26 cellular contexts compared by ENCODE assay signal in genomic region chr17:15133826-15134225, GRCh38.
DNase-seq lines count a peak whose midpoint lies in the region; ATAC-seq, FAIRE-seq and TF ChIP-seq lines count a peak whose summit lies in the region.
"Had no signal": no experiment of that assay in that cellular context is flagged by ENCODE, and none has a peak within 500 bp of the region (broad histone marks: within the 10 kb centered on the region; RNA-seq: fewer than 3 reads in every experiment).

No MANE protein-coding gene starts in this region.

- no peaks in the 10 kb centered on the region for H3K9me1 ChIP-seq in K562 (ENCODE audit: control insufficient read depth, insufficient read depth, low read length)

- peaks cover 25% of the 10 kb centered on the region for H3K4me1 ChIP-seq in BLaER1
- H3K4me1 ChIP-seq in BLaER1 treated with 17β-estradiol and CSF1 and Interleukin-3, amounts not matched to agents 10 nM and 100 nM, result peaks cover 11 to 18% (median 14%) of the 10 kb centered on the region in 10 experiments; a peak in 19 of 20 replicates
- peaks cover 0 to 15% of the 10 kb centered on the region in 2 experiments; a peak in 3 of 5 replicates for H3K4me1 ChIP-seq in K562 (replicated peaks in 1 of 2; ENCODE audit: control insufficient read depth in 2 of 2, insufficient read depth in 2 of 2, low read length in 2 of 2)
- H3K4me1 ChIP-seq: BE2C had no signal

- H3K27me3 ChIP-seq in BLaER1 (no peaks in the 10 kb centered on the region), K562 (ENCODE audit: control insufficient read depth in 2 of 2, insufficient read depth in 2 of 2, low read length in 2 of 2) (no peaks in the 10 kb centered on the region)
- no peaks in the 10 kb centered on the region for H3K27me3 ChIP-seq in BLaER1 treated with 17β-estradiol and CSF1 and Interleukin-3, amounts not matched to agents 10 nM and 100 nM
- H3K27me3 ChIP-seq: BE2C had no signal

- H3K36me3 ChIP-seq in BLaER1 (no peaks in the 10 kb centered on the region), K562 (ENCODE audit: control insufficient read depth, insufficient read depth, low read length) (no peaks in the 10 kb centered on the region)
- no peaks in the 10 kb centered on the region for H3K36me3 ChIP-seq in BLaER1 treated with 17β-estradiol and CSF1 and Interleukin-3, amounts not matched to agents 10 nM and 100 nM
- H3K36me3 ChIP-seq: BE2C had no signal

- TF ChIP-seq POLR2A in K562 (conservative IDR thresholded peaks at IDR 0.05), result no peak

- H3K9me3 ChIP-seq in BLaER1, result peaks cover 15% of the 10 kb centered on the region; the same call in 1 of the 2 replicates
- H3K9me3 ChIP-seq in BLaER1 treated with 17β-estradiol and CSF1 and Interleukin-3, amounts not matched to agents 10 nM and 100 nM (replicated peaks in 1 of 11), result peaks cover 7 to 19% (median 13%) of the 10 kb centered on the region in 11 experiments; a peak in 18 of 22 replicates
- no peaks in the 10 kb centered on the region for H3K9me3 ChIP-seq in K562 (replicated peaks; ENCODE audit: control insufficient read depth, insufficient read depth, low read depth, low read length)
- H3K9me3 ChIP-seq: BE2C had no signal

- no peak for TF ChIP-seq EP300 in K562 (IDR thresholded peaks at IDR 0.05; ENCODE audit: low read length)

- intact Hi-C loops in K562 (cut with micrococcal nuclease) (no loop called here), head of caudate nucleus (cut with DNase I) (no loop called here)

- no peaks in the 10 kb centered on the region for H3K79me2 ChIP-seq in K562 (ENCODE audit: control insufficient read depth, insufficient read depth, low read length)

- no peak for TF ChIP-seq RAD21 in K562 (CRISPR knock-in tag; conservative IDR thresholded peaks at IDR 0.05 in 1 of 2, IDR thresholded peaks at IDR 0.05 in 1 of 2)

- FAIRE-seq in K562 (lab: Jason Lieb, UNC), result no peak
- FAIRE-seq: A204.1, GM12878, GM12892, GM18507 had no signal

- BruUV-seq in K562 (replicated peaks; lab: Mats Ljungman, UMichigan), result no TSS peak

- H3K4me3 ChIP-seq in BLaER1 (no peak overlapping the region), K562 (no peak overlapping the region)
- H3K4me3 ChIP-seq in BLaER1 treated with 17β-estradiol and CSF1 and Interleukin-3, amounts not matched to agents 10 nM and 100 nM, result no peak overlapping the region
- H3K4me3 ChIP-seq: GM12878 had no signal

- H3K4me2 ChIP-seq in BLaER1 (peak overlapping the region; percentile 44; the same call in 1 of the 2 replicates), K562 (ENCODE audit: insufficient read depth, low read length) (no peak overlapping the region; the same call in 1 of the 2 replicates)
- H3K4me2 ChIP-seq in BLaER1 treated with 17β-estradiol and CSF1 and Interleukin-3, amounts not matched to agents 10 nM and 100 nM, result peak overlapping the region in 9 of 11 experiments; percentile 13 to 49 (median 37); a peak in 13 of 22 replicates

- in situ Hi-C loops in K562 (cut with MboI), result no loop called here

- peak; percentile 61 for ATAC-seq in K562
- no peak for ATAC-seq in GM21390 (IDR thresholded peaks at IDR 0.05; ENCODE audit: unreplicated experiment)
- ATAC-seq: GM12878 had no signal

- DNase-seq in MV-4-11 (lab: John Stamatoyannopoulos, UW) (peak; percentile 60), K562 (ENCODE audit: extremely low read depth in 1 of 4, low spot score in 3 of 4) (peak in 3 of 4 experiments; percentile 6 to 34 (median 17)), NCI-H2081 treated with DMSO at 0.1 percent for 48 hours (lab: John Stamatoyannopoulos, UW) (no peak), head of caudate nucleus (no peak)
- DNase-seq: 8988T; ACHN; C1 segment of cervical spinal cord; CD4-positive, alpha-beta memory T cell; CD4-positive, CD25-positive, alpha-beta regulatory T cell; CD8-positive, alpha-beta memory T cell; COR-L47; DMS 273 treated with DMSO at 0.1 percent for 48 hours; DMS153; DMS53; DMS79; DND-41; EL; GDM1 had no signal

- H3K27ac ChIP-seq in BLaER1 (no peak overlapping the region), K562 (ENCODE audit: extremely low read depth, low read depth, low read length) (peak overlapping the region; percentile 5; the same call in 1 of the 3 replicates)
- H3K27ac ChIP-seq in BLaER1 treated with 17β-estradiol and CSF1 and Interleukin-3, amounts not matched to agents 10 nM and 100 nM, result no peak overlapping the region

- H4K20me1 ChIP-seq in BLaER1 (no peaks in the 10 kb centered on the region), K562 (replicated peaks; ENCODE audit: control insufficient read depth, insufficient read depth, low read length) (no peaks in the 10 kb centered on the region)
- no peaks in the 10 kb centered on the region; a peak in 1 of 22 replicates for H4K20me1 ChIP-seq in BLaER1 treated with 17β-estradiol and CSF1 and Interleukin-3, amounts not matched to agents 10 nM and 100 nM

- H3K9ac ChIP-seq in BLaER1, result no peak overlapping the region
- H3K9ac ChIP-seq in BLaER1 treated with 17β-estradiol and CSF1 and Interleukin-3, amounts not matched to agents 10 nM and 100 nM, result no peak overlapping the region
- H3K9ac ChIP-seq in K562 (ENCODE audit: insufficient read depth in 1 of 2, low read depth in 2 of 2, low read length in 2 of 2), result no peak overlapping the region

- peak overlapping the region; percentile 64 for H2AFZ ChIP-seq in K562 (ENCODE audit: low read depth, low read length)

- CTCF ChIA-PET in K562 (lab: Yijun Ruan, JAX; ENCODE audit: low intra/inter-chr PET ratio), result no interaction called here

- POLR2A ChIA-PET in K562 (lab: Yijun Ruan, JAX), result no interaction called here

- no peak for TF ChIP-seq CTCF in K562 (IDR thresholded peaks at IDR 0.05 in 2 of 3, conservative IDR thresholded peaks at IDR 0.05 in 1 of 3; ENCODE audit: insufficient read depth in 2 of 3, low read depth in 1 of 3, low read length in 3 of 3)

- 37% methylated on average over 4 of the region's 4 CpGs for WGBS in K562 (ENCODE audit: insufficient coverage, low coverage, missing lambda C conversion rate)

TF ChIP-seq in K562, 482 proteins besides CTCF, POLR2A, EP300 and RAD21:
- TF ChIP-seq TFAP4 (CRISPR knock-in tag; IDR thresholded peaks at IDR 0.05; ENCODE audit: borderline replicate concordance) (peak; percentile 37; the same call in 1 of the 2 replicates), POLR2H (tag; IDR thresholded peaks at IDR 0.05; ENCODE audit: low read depth) (0 out of 2 replicates have a peak, but pooled peaks have one; percentile 25), NFYB (IDR thresholded peaks at IDR 0.05; ENCODE audit: extremely low read depth, insufficient read length) (peak; percentile 16), SRF (CRISPR knock-in tag; IDR thresholded peaks at IDR 0.05) (peak in 1 of 2 experiments; percentile 93; a peak in 2 of 4 replicates), GATA2 (CRISPR knock-in tag; IDR thresholded peaks at IDR 0.05) (no peak), NFATC3 (IDR thresholded peaks at IDR 0.05) (no peak)
TF ChIP-seq in K562: peak in this region for 4.

Comparison
In these comparisons a context has a peak if more than half of its experiments do, and no peak if none do; other contexts are left out.
1. DNase-seq: peak in MV-4-11 (single experiment) and K562 (3 of 4); none in NCI-H2081 treated with DMSO at 0.1 percent for 48 hours (single experiment) and head of caudate nucleus (0 of 42).